In genomic region chr2:60365556-60365955, GRCh38 we compare ENCODE assay signal across 2 cellular contexts.
TF ChIP-seq lines count a peak whose summit lies in the region.

No MANE protein-coding gene starts in this region.

TF ChIP-seq in GM23338, 12 proteins besides CTCF, POLR2A, EP300 and RAD21:
- TF ChIP-seq REST (IDR thresholded peaks at IDR 0.05; ENCODE audit: unreplicated experiment) (no peak), NANOG (IDR thresholded peaks at IDR 0.05; ENCODE audit: borderline replicate concordance) (no peak), ZNF114 (CRISPR knock-in tag; IDR thresholded peaks at IDR 0.05) (no peak), ZNF331 (CRISPR knock-in tag; IDR thresholded peaks at IDR 0.05; ENCODE audit: low read depth) (no peak), EZH2 (IDR thresholded peaks at IDR 0.05; ENCODE audit: low read depth, unreplicated experiment) (no peak), ZNF462 (CRISPR knock-in tag; IDR thresholded peaks at IDR 0.05) (no peak), CREB1 (CRISPR knock-in tag; IDR thresholded peaks at IDR 0.05; ENCODE audit: low read depth) (no peak), STAT1 (IDR thresholded peaks at IDR 0.05; ENCODE audit: unreplicated experiment) (no peak), JUNB (IDR thresholded peaks at IDR 0.05; ENCODE audit: unreplicated experiment) (no peak), ETS1 (IDR thresholded peaks at IDR 0.05) (no peak), POLR2AphosphoS5 (IDR thresholded peaks at IDR 0.05; ENCODE audit: low read depth) (no peak), EZH2phosphoT487 (IDR thresholded peaks at IDR 0.05; ENCODE audit: unreplicated experiment) (no peak)
TF ChIP-seq in GM23338: peak in this region for 0.

TF ChIP-seq in WTC11, 78 proteins besides CTCF, POLR2A, EP300 and RAD21:
- TF ChIP-seq MXD4 (CRISPR knock-in tag; IDR thresholded peaks at IDR 0.05; ENCODE audit: borderline replicate concordance) (no peak), ATF3 (CRISPR knock-in tag; conservative IDR thresholded peaks at IDR 0.05) (no peak), IRF1 (CRISPR knock-in tag; IDR thresholded peaks at IDR 0.05) (no peak), GTF2I (CRISPR knock-in tag; conservative IDR thresholded peaks at IDR 0.05) (no peak), ZNF281 (CRISPR knock-in tag; IDR thresholded peaks at IDR 0.05) (no peak), AR (CRISPR knock-in tag; IDR thresholded peaks at IDR 0.05) (no peak), NR2C2 (CRISPR knock-in tag; IDR thresholded peaks at IDR 0.05) (no peak), E2F1 (CRISPR knock-in tag; IDR thresholded peaks at IDR 0.05) (no peak), IRF2 (CRISPR knock-in tag; IDR thresholded peaks at IDR 0.05; ENCODE audit: borderline replicate concordance, low read depth) (no peak), TEAD4 (CRISPR knock-in tag; IDR thresholded peaks at IDR 0.05) (no peak), CREM (CRISPR knock-in tag; IDR thresholded peaks at IDR 0.05) (no peak)
